ENCODE assay signal across 3 cellular contexts in genomic region chr10:34083567-34083966, GRCh38.
"Had no signal": no experiment of that assay in that cellular context is flagged by ENCODE, and none has a peak within 500 bp of the region (broad histone marks: within the 10 kb centered on the region; RNA-seq: fewer than 3 reads in every experiment).

No MANE protein-coding gene starts in this region.

- H3K4me3 ChIP-seq: GM12878 had no signal

- ATAC-seq: GM12878 had no signal

- DNase-seq: GDM1, GF-D8 had no signal
